Comparison of ENCODE assay signal across 3 cellular contexts in the genomic region with DNA sequence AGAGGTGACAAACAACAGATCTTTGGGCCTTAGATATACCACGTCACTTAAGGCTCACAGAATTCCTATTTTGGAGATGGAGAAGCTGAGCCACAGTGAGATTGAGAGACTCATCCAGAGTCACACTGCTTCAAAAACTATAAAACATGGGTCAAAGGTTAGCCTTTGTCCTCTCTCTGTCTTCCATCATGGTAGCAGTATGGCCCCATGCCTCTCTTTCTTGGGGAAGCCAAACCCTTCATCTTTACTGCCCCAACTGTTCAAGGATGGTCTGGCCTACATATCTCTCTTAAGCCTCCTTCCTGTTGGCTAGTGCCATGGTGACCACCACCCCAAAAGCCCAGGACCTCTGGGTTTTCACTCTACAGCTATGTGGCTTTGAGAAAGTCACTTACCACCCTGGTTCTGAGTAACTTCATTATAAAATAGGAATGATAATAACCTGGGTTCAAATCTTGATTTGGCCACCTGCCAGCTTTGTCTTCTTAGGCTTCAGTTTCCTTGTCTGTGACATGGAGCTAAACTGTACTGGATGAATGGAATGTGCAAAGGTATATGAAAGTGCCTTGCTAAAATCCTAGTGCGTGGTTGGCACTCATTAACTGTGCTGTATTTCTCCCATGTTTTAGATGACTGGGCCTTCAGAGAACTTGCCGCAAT.
TF ChIP-seq lines count a peak whose summit lies in the region.

No MANE protein-coding gene starts in this region.

TF ChIP-seq in SK-N-SH, 30 proteins besides CTCF, POLR2A, EP300 and RAD21:
- TF ChIP-seq FOSL2 (IDR thresholded peaks at IDR 0.05; ENCODE audit: borderline replicate concordance, low read depth) (no peak), NFIC (IDR thresholded peaks at IDR 0.05; ENCODE audit: borderline replicate concordance) (peak; percentile 11; the same call in 1 of the 2 replicates)

TF ChIP-seq in SK-N-SH treated with all-trans-retinoic acid at 6 μM for 48 hours, 23 proteins besides CTCF, POLR2A, EP300 and RAD21:
- TF ChIP-seq ZC3H10 (CRISPR knock-in tag; IDR thresholded peaks at IDR 0.05) (no peak), CSDC2 (CRISPR knock-in tag; IDR thresholded peaks at IDR 0.05) (no peak)
TF ChIP-seq in SK-N-SH treated with all-trans-retinoic acid at 6 μM for 48 hours: peak in this region for 0.

TF ChIP-seq in K562, 482 proteins besides CTCF, POLR2A, EP300 and RAD21:
- TF ChIP-seq ZNF134 (CRISPR knock-in tag; conservative IDR thresholded peaks at IDR 0.05) (0 out of 2 replicates have a peak, but pooled peaks have one; percentile 11), KLF6 (CRISPR knock-in tag; IDR thresholded peaks at IDR 0.05; ENCODE audit: borderline replicate concordance) (0 out of 2 replicates have a peak, but pooled peaks have one; percentile 35), DMBX1 (CRISPR knock-in tag; IDR thresholded peaks at IDR 0.05; ENCODE audit: borderline replicate concordance) (peak; percentile 70; the same call in 1 of the 2 replicates), SMAD4 (CRISPR knock-in tag; conservative IDR thresholded peaks at IDR 0.05) (0 out of 2 replicates have a peak, but pooled peaks have one; percentile 34), NR2C1 (IDR thresholded peaks at IDR 0.05) (0 out of 2 replicates have a peak, but pooled peaks have one; percentile 11), NR2C1 (tag; IDR thresholded peaks at IDR 0.05) (peak; percentile 68), NFIX (CRISPR knock-in tag; IDR thresholded peaks at IDR 0.05; ENCODE audit: low read depth) (peak; percentile 70), CXXC5 (CRISPR knock-in tag; IDR thresholded peaks at IDR 0.05) (peak; percentile 24; the same call in 1 of the 2 replicates), SIRT6 (IDR thresholded peaks at IDR 0.05; ENCODE audit: low read depth, low read length) (no peak), NFIC (IDR thresholded peaks at IDR 0.05) (peak; percentile 94), PTRF (tag; IDR thresholded peaks at IDR 0.05) (no peak), NR2C2 (CRISPR knock-in tag; IDR thresholded peaks at IDR 0.05) (no peak), NR2C2 (tag; IDR thresholded peaks at IDR 0.05) (peak; percentile 36; the same call in 1 of the 2 replicates), TCF15 (CRISPR knock-in tag; IDR thresholded peaks at IDR 0.05) (no peak)
- TF ChIP-seq, protein P1, sequence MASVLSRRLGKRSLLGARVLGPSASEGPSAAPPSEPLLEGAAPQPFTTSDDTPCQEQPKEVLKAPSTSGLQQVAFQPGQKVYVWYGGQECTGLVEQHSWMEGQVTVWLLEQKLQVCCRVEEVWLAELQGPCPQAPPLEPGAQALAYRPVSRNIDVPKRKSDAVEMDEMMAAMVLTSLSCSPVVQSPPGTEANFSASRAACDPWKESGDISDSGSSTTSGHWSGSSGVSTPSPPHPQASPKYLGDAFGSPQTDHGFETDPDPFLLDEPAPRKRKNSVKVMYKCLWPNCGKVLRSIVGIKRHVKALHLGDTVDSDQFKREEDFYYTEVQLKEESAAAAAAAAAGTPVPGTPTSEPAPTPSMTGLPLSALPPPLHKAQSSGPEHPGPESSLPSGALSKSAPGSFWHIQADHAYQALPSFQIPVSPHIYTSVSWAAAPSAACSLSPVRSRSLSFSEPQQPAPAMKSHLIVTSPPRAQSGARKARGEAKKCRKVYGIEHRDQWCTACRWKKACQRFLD (CRISPR knock-in tag; IDR thresholded peaks at IDR 0.05), result 0 out of 2 replicates have a peak, but pooled peaks have one; percentile 26
TF ChIP-seq in K562: peak in this region for 10.
